14 cellular contexts compared by ENCODE assay signal in the genomic region with DNA sequence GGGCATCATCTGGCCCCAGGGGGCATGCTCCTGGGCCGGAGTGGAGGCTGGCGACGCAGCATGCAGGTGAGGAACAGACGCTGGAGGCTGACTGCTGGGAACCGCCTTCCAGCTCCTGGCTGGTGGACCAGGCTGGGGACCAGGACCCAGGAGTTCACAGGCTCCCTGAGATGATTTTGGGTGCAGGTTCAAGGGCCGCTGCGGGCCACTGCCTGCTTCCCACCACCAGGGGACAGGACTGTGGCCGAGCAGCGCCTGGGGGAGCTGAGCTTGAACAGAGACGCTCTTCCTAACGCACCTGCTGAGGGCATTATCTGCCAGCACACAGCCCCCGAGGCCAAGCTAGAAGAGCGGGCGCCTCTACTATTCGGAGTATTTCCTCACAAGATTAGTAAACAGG.
DNase-seq lines count a peak whose midpoint lies in the region; ATAC-seq and TF ChIP-seq lines count a peak whose summit lies in the region.
"Had no signal": no experiment of that assay in that cellular context is flagged by ENCODE, and none has a peak within 500 bp of the region (broad histone marks: within the 10 kb centered on the region; RNA-seq: fewer than 3 reads in every experiment).

No MANE protein-coding gene starts in this region.

- intact Hi-C loops in Right ventricle myocardium superior (cut with DNase I) = no loop called here
- intact Hi-C loops in upper lobe of right lung (cut with DNase I) = no loop called here

- H3K4me3 ChIP-seq in cardiac muscle cell (no peak overlapping the region), WERI-Rb-1 (ENCODE audit: low read depth, low read length) (no peak overlapping the region), upper lobe of right lung (no peak overlapping the region), HAP-1 (no peak overlapping the region)
- H3K4me3 ChIP-seq: mucosa of descending colon, pancreas had no signal

- TF ChIP-seq CTCF in cardiac muscle cell (IDR thresholded peaks at IDR 0.05; ENCODE audit: low read depth, low read length) (peak; percentile 19), WERI-Rb-1 (IDR thresholded peaks at IDR 0.05; ENCODE audit: low read depth, low read length) (peak; percentile 90), upper lobe of right lung (IDR thresholded peaks at IDR 0.05) (no peak)

- H3K9me3 ChIP-seq in cardiac muscle cell (ENCODE audit: low read depth) (no peaks in the 10 kb centered on the region), WERI-Rb-1 (ENCODE audit: severe bottlenecking) (no peaks in the 10 kb centered on the region), upper lobe of right lung (no peaks in the 10 kb centered on the region), HAP-1 (no peaks in the 10 kb centered on the region)
- H3K9me3 ChIP-seq: mucosa of descending colon, pancreas had no signal

- H3K36me3 ChIP-seq in cardiac muscle cell (no peaks in the 10 kb centered on the region), WERI-Rb-1 (no peaks in the 10 kb centered on the region; the same call in 1 of the 2 replicates), upper lobe of right lung (no peaks in the 10 kb centered on the region), HAP-1 (replicated peaks) (no peaks in the 10 kb centered on the region)
- H3K36me3 ChIP-seq: pancreas had no signal

- ATAC-seq in Right ventricle myocardium superior (ENCODE audit: poor library complexity) (no peak), upper lobe of right lung (no peak)
- ATAC-seq: mucosa of descending colon, pancreas had no signal

- H3K27me3 ChIP-seq in cardiac muscle cell (no peaks in the 10 kb centered on the region), WERI-Rb-1 (ENCODE audit: insufficient read depth, low read depth, severe bottlenecking) (no peaks in the 10 kb centered on the region), upper lobe of right lung (no peaks in the 10 kb centered on the region), HAP-1 (ENCODE audit: low read depth) (no peaks in the 10 kb centered on the region)
- H3K27me3 ChIP-seq: pancreas had no signal

- in situ Hi-C loops in HAP-1 (cut with MboI; ENCODE audit: low sequenced_read_pairs) = no loop called here

- H3K27ac ChIP-seq in cardiac muscle cell (no peak overlapping the region), WERI-Rb-1 (no peak overlapping the region), upper lobe of right lung (no peak overlapping the region)
- H3K27ac ChIP-seq: pancreas had no signal

- no peak for DNase-seq in cardiac muscle cell (ENCODE audit: low read depth in 1 of 2, low spot score in 1 of 2)
- no peak for DNase-seq in Right ventricle myocardium superior
- peak; percentile 45 for DNase-seq in WERI-Rb-1
- DNase-seq in iPS-NIHi11 (ENCODE audit: low spot score) = peak; percentile 68
- peak; percentile 57 for DNase-seq in upper lobe of right lung
- DNase-seq in HAP-1 (ENCODE audit: low spot score in 2 of 2) = no peak
- no peak for DNase-seq in NCI-H748 treated with DMSO at 0.1 percent for 48 hours (lab: John Stamatoyannopoulos, UW)
- no peak for DNase-seq in SKM-1 (lab: John Stamatoyannopoulos, UW; ENCODE audit: unreplicated experiment)
- DNase-seq: activated CD4-positive, alpha-beta memory T cell treated with anti-CD3 and anti-CD28 coated beads for 36 hours; DMS 273 treated with DMSO at 0.1 percent for 48 hours; foreskin melanocyte; mucosa of descending colon; NCI-H2081 had no signal

- H3K4me1 ChIP-seq in cardiac muscle cell (ENCODE audit: low read depth) (no peaks in the 10 kb centered on the region), upper lobe of right lung (peaks cover 4% of the 10 kb centered on the region), HAP-1 (peaks cover 3% of the 10 kb centered on the region; the same call in 1 of the 2 replicates)
- H3K4me1 ChIP-seq: pancreas had no signal

Comparison
In these comparisons a context has a peak if more than half of its experiments do, and no peak if none do; other contexts are left out.
1. DNase-seq: peak in WERI-Rb-1 (single experiment), iPS-NIHi11 (single experiment) and upper lobe of right lung (single experiment); none in cardiac muscle cell (0 of 2), Right ventricle myocardium superior (single experiment), HAP-1 (0 of 2), NCI-H748 treated with DMSO at 0.1 percent for 48 hours (single experiment) and SKM-1 (single experiment).